In genomic region chr11:11265994-11266606, GRCh38 we compare ENCODE assay signal across 8 cellular contexts.
DNase-seq lines count a peak whose midpoint lies in the region; ATAC-seq and TF ChIP-seq lines count a peak whose summit lies in the region.

No MANE protein-coding gene starts in this region.

- WGBS in SK-N-SH (ENCODE audit: low lambda C conversion rate), result 45% methylated on average over 8 of the region's 8 CpGs
- WGBS in adrenal gland, 4 donors, result 40 to 45% (median 43%) methylated on average over 8 of the region's 8 CpGs

- DNase-seq in SIG-M5 treated with dmso at 0.1 percent for 504 hours (lab: John Stamatoyannopoulos, UW; ENCODE audit: unreplicated experiment) (peak; percentile 9), SIG-M5 (lab: John Stamatoyannopoulos, UW) (no peak), SK-N-SH (peak; percentile 62), adrenal gland (peak in 5 of 7 donors; percentile 21 to 46 (median 23)), iPS-NIHi7 (ENCODE audit: extremely low spot score) (peak; percentile 93), SHP77 (lab: John Stamatoyannopoulos, UW) (no peak)
- DNase-seq in stimulated activated CD4-positive, alpha-beta T cell treated with anti-CD3 and anti-CD28 coated beads, Interleukin-4, amount 100 ng/mL, for 48 hours (ENCODE audit: low read depth in 2 of 2), result peak; percentile 49 to 73

- H3K4me2 ChIP-seq in SK-N-SH, result no peak overlapping the region

- TF ChIP-seq POLR2A in adrenal gland (IDR thresholded peaks at IDR 0.05), result no peak

- CTCF ChIA-PET in SK-N-SH (lab: Yijun Ruan, JAX), result interaction anchor here (0.6 to 1.1 kb wide), 3 partner anchors 18 to 264 kb away, joined by 3 to 4 read pairs (median 3); no protein-coding TSS in a partner anchor

- POLR2A ChIA-PET in SK-N-SH (lab: Yijun Ruan, JAX), result no interaction called here

- H3K4me3 ChIP-seq in SK-N-SH (ENCODE audit: low read depth in 2 of 2, low read length in 1 of 2), result peak overlapping the region in 1 of 2 experiments; percentile 51; a peak in 1 of 4 replicates
- no peak overlapping the region for H3K4me3 ChIP-seq in adrenal gland

- H3K4me1 ChIP-seq in SK-N-SH (ENCODE audit: control insufficient read depth in 1 of 2, insufficient read depth in 2 of 2, low read depth in 1 of 2, low read length in 1 of 2), result peaks cover 0 to 8% of the 10 kb centered on the region in 2 experiments; a peak in 1 of 4 replicates
- H3K4me1 ChIP-seq in adrenal gland (replicated peaks in 1 of 2), result no peaks in the 10 kb centered on the region

- H3K36me3 ChIP-seq in SK-N-SH (replicated peaks in 1 of 2; ENCODE audit: control insufficient read depth in 1 of 2, insufficient read depth in 2 of 2, low read length in 1 of 2) (no peaks in the 10 kb centered on the region), adrenal gland (replicated peaks in 1 of 2) (no peaks in the 10 kb centered on the region)

- no peaks in the 10 kb centered on the region for H3K79me2 ChIP-seq in SK-N-SH (ENCODE audit: insufficient read depth)

- H3K9ac ChIP-seq in SK-N-SH, result no peak overlapping the region

- intact Hi-C loops in adrenal gland (cut with DNase I), result no loop called here

- no peaks in the 10 kb centered on the region for H3F3A ChIP-seq in SK-N-SH (replicated peaks; ENCODE audit: insufficient read depth)

- TF ChIP-seq CTCF in SK-N-SH (IDR thresholded peaks at IDR 0.05) (peak; percentile 74), adrenal gland (IDR thresholded peaks at IDR 0.05) (peak; percentile 31 to 66 (median 50))

- TF ChIP-seq RAD21 in SK-N-SH (IDR thresholded peaks at IDR 0.05; ENCODE audit: low read length), result peak; percentile 47

- no peaks in the 10 kb centered on the region for H3K9me3 ChIP-seq in SK-N-SH
- no peaks in the 10 kb centered on the region for H3K9me3 ChIP-seq in adrenal gland (replicated peaks in 1 of 3)

- H3K27ac ChIP-seq in SK-N-SH (ENCODE audit: low read depth in 2 of 2, low read length in 1 of 2) (no peak overlapping the region), adrenal gland (no peak overlapping the region)

- no peaks in the 10 kb centered on the region for H4K20me1 ChIP-seq in SK-N-SH (ENCODE audit: insufficient read depth)

- no peaks in the 10 kb centered on the region for H3K9me2 ChIP-seq in SK-N-SH

- no peak overlapping the region for H2AFZ ChIP-seq in SK-N-SH (ENCODE audit: low read depth)

- TF ChIP-seq EP300 in SK-N-SH (IDR thresholded peaks at IDR 0.05; ENCODE audit: borderline replicate concordance in 1 of 2, low read depth in 1 of 2, low read length in 1 of 2), result no peak

- H3K27me3 ChIP-seq in SK-N-SH (ENCODE audit: insufficient read depth) (no peaks in the 10 kb centered on the region), adrenal gland (no peaks in the 10 kb centered on the region)

- peak; percentile 55 for ATAC-seq in HG03521 (IDR thresholded peaks at IDR 0.05; ENCODE audit: unreplicated experiment)

TF ChIP-seq in SK-N-SH, 30 proteins besides CTCF, POLR2A, EP300 and RAD21:
- TF ChIP-seq SMC3 (IDR thresholded peaks at IDR 0.05; ENCODE audit: low read depth, low read length) (peak; percentile 34; the same call in 1 of the 2 replicates), POLR2AphosphoS5 (IDR thresholded peaks at IDR 0.05; ENCODE audit: low read depth, low read length) (no peak), GATA2 (CRISPR knock-in tag; IDR thresholded peaks at IDR 0.05) (no peak)

Comparison
In these comparisons a context has a peak if more than half of its experiments do, and no peak if none do; other contexts are left out.
1. DNase-seq: peak in SIG-M5 treated with dmso at 0.1 percent for 504 hours (single experiment), SK-N-SH (single experiment), adrenal gland (5 of 7), iPS-NIHi7 (single experiment) and stimulated activated CD4-positive, alpha-beta T cell treated with anti-CD3 and anti-CD28 coated beads, Interleukin-4, amount 100 ng/mL, for 48 hours (2 of 2); none in SIG-M5 (single experiment) and SHP77 (0 of 2).